Comparison of ENCODE assay signal across 24 cellular contexts in genomic region chrX:134746379-134746723, GRCh38. TPM values are rescaled to one million over a fixed set of nuclear protein-coding genes. Genes with fewer than 3 reads are reported as not detected.
DNase-seq lines count a peak whose midpoint lies in the region; ATAC-seq, FAIRE-seq and TF ChIP-seq lines count a peak whose summit lies in the region.
"Had no signal": no experiment of that assay in that cellular context is flagged by ENCODE, and none has a peak within 500 bp of the region (broad histone marks: within the 10 kb centered on the region; RNA-seq: fewer than 3 reads in every experiment).

No MANE protein-coding gene starts in this region.

- no peaks in the 10 kb centered on the region for H3K79me2 ChIP-seq in endothelial cell of umbilical vein (ENCODE audit: control insufficient read depth, insufficient read depth, low read length)

- H3K9me1 ChIP-seq in endothelial cell of umbilical vein (replicated peaks; ENCODE audit: control insufficient read depth, extremely low read depth, insufficient read depth, low read length): no peaks in the 10 kb centered on the region

- no peaks in the 10 kb centered on the region for H3K9me3 ChIP-seq in BLaER1 treated with 17β-estradiol and CSF1 and Interleukin-3, amounts not matched to agents 10 nM and 100 nM (replicated peaks in 1 of 11)
- H3K9me3 ChIP-seq in endothelial cell of umbilical vein (replicated peaks; ENCODE audit: control insufficient read depth, insufficient read depth, low read length): no peaks in the 10 kb centered on the region
- H3K9me3 ChIP-seq: SJCRH30 had no signal

- no peak overlapping the region for H3K4me3 ChIP-seq in BLaER1 treated with 17β-estradiol and CSF1 and Interleukin-3, amounts not matched to agents 10 nM and 100 nM
- H3K4me3 ChIP-seq in endothelial cell of umbilical vein (replicated peaks in 1 of 3; ENCODE audit: insufficient read depth in 1 of 3, low read depth in 1 of 3, low read length in 3 of 3): no peak overlapping the region
- H3K4me3 ChIP-seq: GM12878, PC-9, SJCRH30 had no signal

- no peaks in the 10 kb centered on the region for H3K36me3 ChIP-seq in BLaER1 treated with 17β-estradiol and CSF1 and Interleukin-3, amounts not matched to agents 10 nM and 100 nM
- H3K36me3 ChIP-seq in endothelial cell of umbilical vein (ENCODE audit: control insufficient read depth in 2 of 2, extremely low read depth in 1 of 2, insufficient read depth in 2 of 2, low read length in 2 of 2): no peaks in the 10 kb centered on the region
- H3K36me3 ChIP-seq: SJCRH30 had no signal

- peak; percentile 4 for FAIRE-seq in endothelial cell of umbilical vein (lab: Jason Lieb, UNC)
- FAIRE-seq: GM12878, HepG2 had no signal

- peaks cover 0 to 8% (median 0%) of the 10 kb centered on the region in 11 experiments; a peak in 1 of 22 replicates for H4K20me1 ChIP-seq in BLaER1 treated with 17β-estradiol and CSF1 and Interleukin-3, amounts not matched to agents 10 nM and 100 nM
- H4K20me1 ChIP-seq in endothelial cell of umbilical vein (replicated peaks; ENCODE audit: control insufficient read depth, extremely low read depth, insufficient read depth, low read length): no peaks in the 10 kb centered on the region

- H3K4me1 ChIP-seq in BLaER1 treated with 17β-estradiol and CSF1 and Interleukin-3, amounts not matched to agents 10 nM and 100 nM: peaks cover 0 to 22% (median 13%) of the 10 kb centered on the region in 10 experiments; a peak in 12 of 20 replicates
- peaks cover 19% of the 10 kb centered on the region for H3K4me1 ChIP-seq in endothelial cell of umbilical vein (ENCODE audit: control insufficient read depth, extremely low read depth, insufficient read depth, low read length)

- 0 out of 22 replicates have a peak overlapping the region, but pooled peaks of 1 of the 11 experiments have one; percentile 18 for H3K27ac ChIP-seq in BLaER1 treated with 17β-estradiol and CSF1 and Interleukin-3, amounts not matched to agents 10 nM and 100 nM
- H3K27ac ChIP-seq in endothelial cell of umbilical vein (ENCODE audit: insufficient read depth, low read depth, low read length): peak overlapping the region; percentile 71
- H3K27ac ChIP-seq: PC-9, SJCRH30 had no signal

- no peak for TF ChIP-seq POLR2A in endothelial cell of umbilical vein (IDR thresholded peaks at IDR 0.05; ENCODE audit: low read depth, low read length)

- H3K4me2 ChIP-seq in BLaER1 treated with 17β-estradiol and CSF1 and Interleukin-3, amounts not matched to agents 10 nM and 100 nM: peak overlapping the region in 6 of 11 experiments; percentile 5 to 67 (median 58); a peak in 11 of 22 replicates
- H3K4me2 ChIP-seq in endothelial cell of umbilical vein (ENCODE audit: insufficient read depth, low read length): peak overlapping the region; percentile 17
- H3K4me2 ChIP-seq: PC-9 had no signal

- H3K27me3 ChIP-seq in BLaER1 treated with 17β-estradiol and CSF1 and Interleukin-3, amounts not matched to agents 10 nM and 100 nM: peaks cover 89 to 97% (median 96%) of the 10 kb centered on the region in 11 experiments
- no peaks in the 10 kb centered on the region for H3K27me3 ChIP-seq in endothelial cell of umbilical vein (ENCODE audit: control insufficient read depth in 2 of 2, insufficient read depth in 2 of 2, low read length in 2 of 2)
- H3K27me3 ChIP-seq: SJCRH30 had no signal

- POLR2A ChIA-PET in endothelial cell of umbilical vein (lab: Charles Lee): no interaction called here

- DNase-seq in NCI-H69 (lab: John Stamatoyannopoulos, UW): peak; percentile 46
- DNase-seq in endothelial cell of umbilical vein (ENCODE audit: low read depth, low spot score): peak; percentile 60
- DNase-seq in NCI-H2107 (lab: John Stamatoyannopoulos, UW): no peak
- DNase-seq: 8988T; CD4-positive, CD25-positive, alpha-beta regulatory T cell; DMS53; EL; GDM1; H7; Kasumi-1; NCI-H1105; NCI-H1436 treated with DMSO at 0.1 percent for 48 hours; NCI-H1930; PC-9; SJCRH30; T-cell had no signal

- dilution Hi-C loops in endothelial cell of umbilical vein (cut with MboI; ENCODE audit: extremely low pct_ligation_motif_present, low sequenced_read_pairs): no loop called here

- no peak overlapping the region for H3K9ac ChIP-seq in BLaER1 treated with 17β-estradiol and CSF1 and Interleukin-3, amounts not matched to agents 10 nM and 100 nM
- H3K9ac ChIP-seq in endothelial cell of umbilical vein (replicated peaks; ENCODE audit: extremely low read depth, insufficient read depth, low read length): no peak overlapping the region

- TF ChIP-seq CTCF in endothelial cell of umbilical vein (IDR thresholded peaks at IDR 0.05; ENCODE audit: extremely low read depth in 1 of 2, insufficient read depth in 1 of 2, low read depth in 1 of 2, low read length in 2 of 2): no peak

- peak; percentile 81 for ATAC-seq in SK-N-SH treated with all-trans-retinoic acid at 6 μM for 48 hours
- ATAC-seq in GM19023 (IDR thresholded peaks at IDR 0.05; ENCODE audit: unreplicated experiment): no peak
- no peak for ATAC-seq in GM18858 (IDR thresholded peaks at IDR 0.05; ENCODE audit: unreplicated experiment)
- no peak for ATAC-seq in HG02885 (IDR thresholded peaks at IDR 0.05; ENCODE audit: poor library complexity, unreplicated experiment)
- ATAC-seq: HepG2, Right ventricle myocardium inferior, T-cell had no signal

- intact Hi-C loops in endothelial cell of umbilical vein (cut with micrococcal nuclease): loop anchor here (2.0 kb wide), 1 partner anchor 124 kb away; no protein-coding TSS in a partner anchor

- H2AFZ ChIP-seq in endothelial cell of umbilical vein (ENCODE audit: low read depth, low read length): peak overlapping the region; percentile 23
- H2AFZ ChIP-seq: PC-9 had no signal

- CTCF ChIA-PET in endothelial cell of umbilical vein (lab: Charles Lee): interaction anchor here (1.3 to 1.5 kb wide), 2 partner anchors 226 to 234 kb away, joined by 4 to 5 read pairs; no protein-coding TSS in a partner anchor

- no TSS peak for BruUV-seq in endothelial cell of umbilical vein (replicated peaks; lab: Mats Ljungman, UMichigan)

TF ChIP-seq in SK-N-SH treated with all-trans-retinoic acid at 6 μM for 48 hours, 23 proteins besides CTCF, POLR2A, EP300 and RAD21:
- peak; percentile 31; the same call in 1 of the 2 replicates for TF ChIP-seq ISL1 (CRISPR knock-in tag; IDR thresholded peaks at IDR 0.05)
- TF ChIP-seq TOX (CRISPR knock-in tag; IDR thresholded peaks at IDR 0.05; ENCODE audit: borderline replicate concordance): no peak

TF ChIP-seq in endothelial cell of umbilical vein, 7 proteins besides CTCF, POLR2A, EP300 and RAD21:
- TF ChIP-seq GATA2 (IDR thresholded peaks at IDR 0.05; ENCODE audit: insufficient read depth, insufficient read length, low read depth, low read length): no peak
- no peak for TF ChIP-seq FOS (IDR thresholded peaks at IDR 0.05; ENCODE audit: borderline replicate concordance, insufficient read depth, low read length)
- TF ChIP-seq JUN (IDR thresholded peaks at IDR 0.05; ENCODE audit: borderline replicate concordance, insufficient read depth, insufficient read length, low read depth): no peak
- no peak for TF ChIP-seq EZH2 (IDR thresholded peaks at IDR 0.05; ENCODE audit: borderline replicate concordance, low read depth, low read length, severe bottlenecking)
- no peak for TF ChIP-seq MYC (IDR thresholded peaks at IDR 0.05; ENCODE audit: low read depth, low read length)
- TF ChIP-seq MAX (IDR thresholded peaks at IDR 0.05; ENCODE audit: insufficient read depth, insufficient read length): no peak
- TF ChIP-seq POLR2AphosphoS5 (IDR thresholded peaks at IDR 0.05; ENCODE audit: insufficient read depth, low read depth, low read length): no peak

RNA-seq across cellular contexts. Expression of gene PABIR2, which starts 50.7 kb away (rescaled TPM):
- 23.9 and 26.4 TPM in 2 replicates for total RNA-seq in endothelial cell of umbilical vein
- 8.1 and 11.8 TPM in 2 replicates for polyA plus RNA-seq in endothelial cell of umbilical vein
- polyA plus RNA-seq in endothelial cell of umbilical vein (2011; cell fraction: cytosol; rRNA removed): 12.1 and 13.7 TPM in 2 replicates
- 59.9 and 63.7 TPM in 2 replicates for polyA plus RNA-seq in endothelial cell of umbilical vein (2011; cell fraction: nucleus; rRNA removed)
- 19.9 and 26.5 TPM in 2 replicates for polyA plus RNA-seq in endothelial cell of umbilical vein (2012)
- polyA minus RNA-seq in endothelial cell of umbilical vein: 16.0 and 20.5 TPM in 2 replicates
- 27.3 TPM for polyA minus RNA-seq in endothelial cell of umbilical vein (2011; cell fraction: cytosol; rRNA and poly(A)+ RNA removed)
- 14.3 and 19.2 TPM in 2 replicates for polyA minus RNA-seq in endothelial cell of umbilical vein (2011; cell fraction: nucleus; rRNA and poly(A)+ RNA removed)
